In the genomic region with DNA sequence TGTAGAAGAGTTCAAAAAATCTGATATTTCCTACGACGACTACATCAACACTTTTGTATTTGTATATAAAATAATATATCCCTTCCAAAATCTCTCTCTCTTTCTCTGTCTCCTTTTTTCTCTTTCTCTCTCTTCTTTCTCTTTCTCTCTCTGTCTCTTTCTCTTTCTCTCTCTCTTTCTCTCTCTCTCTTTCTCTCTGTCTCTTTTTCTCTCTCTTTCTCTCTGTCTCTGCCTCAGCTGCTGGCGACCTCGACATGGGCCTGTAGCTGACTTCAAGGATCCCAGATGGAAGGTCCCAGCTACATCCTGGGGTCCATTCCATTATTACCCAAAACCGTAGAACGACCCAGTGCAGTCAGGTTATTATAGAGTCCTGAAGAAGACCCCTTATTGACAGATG, we compare ENCODE assay signal across 28 cellular contexts.
"Had no signal": no experiment of that assay in that cellular context is flagged by ENCODE, and none has a peak within 500 bp of the region (broad histone marks: within the 10 kb centered on the region; RNA-seq: fewer than 3 reads in every experiment).

No MANE protein-coding gene starts in this region.

- H3K27me3 ChIP-seq: gastroesophageal sphincter, hepatocyte, left lung, sigmoid colon, testis, tibial artery, upper lobe of right lung, uterus had no signal

- FAIRE-seq: colon, islet of Langerhans had no signal

- H3K4me1 Mint-ChIP-seq: stimulated activated effector memory CD8-positive, alpha-beta T cell treated with anti-CD3 and anti-CD28 coated beads, Interleukin-12 subunit alpha, Interleukin-12 subunit beta, amount 100 ng/mL, for 72 hours had no signal

- H3K27ac Mint-ChIP-seq: natural killer cell treated with Interleukin-12 subunit alpha and Interleukin-12 subunit beta and Interleukin-15 and Interleukin-18, amount 100 ng/mL, for 72 hours; stimulated activated effector memory CD8-positive, alpha-beta T cell treated with anti-CD3 and anti-CD28 coated beads, Interleukin-12 subunit alpha, Interleukin-12 subunit beta, amount 100 ng/mL, for 72 hours had no signal

- ATAC-seq: gastroesophageal sphincter; heart left ventricle; left cardiac atrium; left lung; natural killer cell treated with Interleukin-12 subunit alpha and Interleukin-12 subunit beta and Interleukin-15 and Interleukin-18, amount 100 ng/mL, for 72 hours; psoas muscle; right cardiac atrium; stimulated activated effector memory CD8-positive, alpha-beta T cell treated with anti-CD3 and anti-CD28 coated beads, Interleukin-12 subunit alpha, Interleukin-12 subunit beta, amount 100 ng/mL, for 72 hours; stimulated activated naive CD8-positive, alpha-beta T cell treated with anti-CD3 and anti-CD28 coated beads, Interleukin-15, Interleukin-2, amounts not matched to agents 100 U/mL and 50 U/mL, for 24 hours; upper lobe of right lung had no signal

- H2AFZ ChIP-seq: hepatocyte had no signal

- H3K9me3 Mint-ChIP-seq: mesothelial cell of epicardium; naive B cell; natural killer cell treated with Interleukin-12 subunit alpha and Interleukin-12 subunit beta and Interleukin-15 and Interleukin-18, amount 100 ng/mL, for 72 hours; neural crest cell; stimulated activated effector memory CD8-positive, alpha-beta T cell treated with anti-CD3 and anti-CD28 coated beads, Interleukin-12 subunit alpha, Interleukin-12 subunit beta, amount 100 ng/mL, for 72 hours had no signal

- H3K4me3 Mint-ChIP-seq: mesothelial cell of epicardium; naive B cell; natural killer cell treated with Interleukin-12 subunit alpha and Interleukin-12 subunit beta and Interleukin-15 and Interleukin-18, amount 100 ng/mL, for 72 hours; neural crest cell; stimulated activated effector memory CD8-positive, alpha-beta T cell treated with anti-CD3 and anti-CD28 coated beads, Interleukin-12 subunit alpha, Interleukin-12 subunit beta, amount 100 ng/mL, for 72 hours had no signal

- DNase-seq: dorsolateral prefrontal cortex; effector CD4-positive, alpha-beta T cell; foreskin fibroblast; heart left ventricle; left cardiac atrium; left lung; mesenchymal stem cell; mucosa of descending colon; naive B cell; psoas muscle; right cardiac atrium; sigmoid colon; stimulated activated CD4-positive, alpha-beta T cell treated with anti-CD3 and anti-CD28 coated beads, Interleukin-2, amount 100 ng/mL, for 24 hours; stimulated activated CD4-positive, alpha-beta T cell treated with anti-CD3 and anti-CD28 coated beads, Interleukin-4, amount 100 ng/mL, for 24 hours; stimulated activated naive CD8-positive, alpha-beta T cell treated with anti-CD3 and anti-CD28 coated beads, Interleukin-15, Interleukin-2, amounts not matched to agents 100 U/mL and 50 U/mL, for 24 hours; substantia nigra; testis; tibial artery; upper lobe of right lung; uterus had no signal

- H3K4me2 ChIP-seq: hepatocyte had no signal

- H3K36me3 Mint-ChIP-seq: mesothelial cell of epicardium; naive B cell; natural killer cell treated with Interleukin-12 subunit alpha and Interleukin-12 subunit beta and Interleukin-15 and Interleukin-18, amount 100 ng/mL, for 72 hours; stimulated activated effector memory CD8-positive, alpha-beta T cell treated with anti-CD3 and anti-CD28 coated beads, Interleukin-12 subunit alpha, Interleukin-12 subunit beta, amount 100 ng/mL, for 72 hours had no signal

- H3K36me3 ChIP-seq: gastroesophageal sphincter, heart left ventricle, left lung, sigmoid colon, tibial artery, upper lobe of right lung, uterus had no signal

- H3K4me3 ChIP-seq: dorsolateral prefrontal cortex, gastroesophageal sphincter, heart left ventricle, hepatocyte, left lung, mucosa of descending colon, psoas muscle, sigmoid colon, testis, tibial artery, upper lobe of right lung, uterus had no signal

- H3K9me3 ChIP-seq: gastroesophageal sphincter, heart left ventricle, left lung, mucosa of descending colon, psoas muscle, sigmoid colon, testis, tibial artery, upper lobe of right lung, uterus had no signal

- H3K4me1 ChIP-seq: gastroesophageal sphincter, heart left ventricle, left lung, psoas muscle, sigmoid colon, testis, tibial artery, upper lobe of right lung, uterus had no signal

- H3K79me2 ChIP-seq: hepatocyte had no signal

- H3K27ac ChIP-seq: dorsolateral prefrontal cortex, gastroesophageal sphincter, heart left ventricle, left lung, psoas muscle, sigmoid colon, testis, tibial artery, upper lobe of right lung, uterus had no signal
